ENCODE assay signal across 8 cellular contexts in the genomic region with DNA sequence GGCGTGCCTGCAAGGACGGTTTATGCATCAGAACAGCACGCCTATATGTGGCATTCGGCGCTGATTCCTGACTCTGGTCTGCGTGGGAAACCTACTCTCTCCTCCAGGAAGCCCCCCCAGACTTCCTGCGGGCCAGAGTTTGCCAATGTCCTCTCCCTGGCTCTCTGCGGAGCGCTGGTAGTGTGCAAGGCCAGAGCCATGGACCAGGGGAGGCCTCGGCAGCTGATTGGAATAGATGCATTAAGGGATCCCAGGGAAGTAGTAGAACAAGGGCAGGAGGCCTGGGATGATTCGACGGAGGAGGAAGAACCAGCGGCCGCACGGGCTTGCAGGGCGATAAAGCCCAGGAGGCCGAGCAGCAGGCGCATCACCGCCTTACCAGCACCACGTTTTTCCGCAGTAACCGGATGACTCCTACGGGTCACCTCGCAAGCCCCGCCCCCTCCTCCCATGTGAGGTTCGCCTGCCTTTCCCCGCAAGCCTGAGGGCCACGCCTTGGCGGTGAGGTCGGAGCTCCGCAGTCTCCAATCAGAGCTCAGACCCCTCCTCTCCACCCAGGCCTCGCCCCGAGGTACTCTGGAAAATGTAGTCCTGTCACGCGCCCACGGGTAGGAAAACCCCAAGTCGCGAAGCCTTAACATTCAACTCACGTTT. TPM values are rescaled to one million over a fixed set of nuclear protein-coding genes. Genes with fewer than 3 reads are reported as not detected.
A peak's percentile ranks its signal among the peaks of the same experiment; 100 is the strongest.
DNase-seq lines count a peak whose midpoint lies in the region; ATAC-seq and TF ChIP-seq lines count a peak whose summit lies in the region.
"Had no signal": no experiment of that assay in that cellular context is flagged by ENCODE, and none has a peak within 500 bp of the region (broad histone marks: within the 10 kb centered on the region; RNA-seq: fewer than 3 reads in every experiment).

No MANE protein-coding gene starts in this region.

- H3K4me3 ChIP-seq in HUES6 (ENCODE audit: low read depth, low read length) (peak overlapping the region; percentile 42), mucosa of descending colon (no peak overlapping the region)
- H3K4me3 ChIP-seq: vagina had no signal

- H3K27ac Mint-ChIP-seq in activated CD4-positive, alpha-beta T cell treated with anti-CD3 and anti-CD28 coated beads, Interleukin-2, amount 10 ng/mL, durations not matched to agents 24 days and 14 days = peak overlapping the region; percentile 80

- peaks cover 19% of the 10 kb centered on the region for H3K27me3 Mint-ChIP-seq in activated CD4-positive, alpha-beta T cell treated with anti-CD3 and anti-CD28 coated beads, Interleukin-2, amount 10 ng/mL, durations not matched to agents 24 days and 14 days

- H3K27ac ChIP-seq in HUES6 (ENCODE audit: low read depth, low read length) = no peak overlapping the region
- H3K27ac ChIP-seq: vagina had no signal

- peak overlapping the region; percentile 46 for H3K4me3 Mint-ChIP-seq in activated CD4-positive, alpha-beta T cell treated with anti-CD3 and anti-CD28 coated beads, Interleukin-2, amount 10 ng/mL, durations not matched to agents 24 days and 14 days

- H3K9ac ChIP-seq in HUES6 (ENCODE audit: low read length) = peak overlapping the region; percentile 54

- H3K36me3 Mint-ChIP-seq in activated CD4-positive, alpha-beta T cell treated with anti-CD3 and anti-CD28 coated beads, Interleukin-2, amount 10 ng/mL, durations not matched to agents 24 days and 14 days (ENCODE audit: low read depth) = peaks cover 3% of the 10 kb centered on the region

- H3K4me1 Mint-ChIP-seq in activated CD4-positive, alpha-beta T cell treated with anti-CD3 and anti-CD28 coated beads, Interleukin-2, amount 10 ng/mL, durations not matched to agents 24 days and 14 days = peaks cover 22% of the 10 kb centered on the region

- peaks cover 21% of the 10 kb centered on the region for H3K4me1 ChIP-seq in HUES6 (ENCODE audit: control insufficient read depth, insufficient read depth, low read length)
- peaks cover 16% of the 10 kb centered on the region for H3K4me1 ChIP-seq in mucosa of descending colon (ENCODE audit: low read depth)

- intact Hi-C loops in activated CD4-positive, alpha-beta T cell treated with anti-CD3 and anti-CD28 coated beads, Interleukin-2, amount 10 ng/mL, durations not matched to agents 24 days and 14 days (cut with micrococcal nuclease) = loop anchor here (10.0 kb wide), 1 partner anchor 363 kb away; the partner anchor contains the start of gene NAPSA
- intact Hi-C loops in mucosa of descending colon (cut with DNase I, micrococcal nuclease) = no loop called here

- H3K9me3 Mint-ChIP-seq in activated CD4-positive, alpha-beta T cell treated with anti-CD3 and anti-CD28 coated beads, Interleukin-2, amount 10 ng/mL, durations not matched to agents 24 days and 14 days = no peaks in the 10 kb centered on the region

- DNase-seq in activated CD4-positive, alpha-beta T cell treated with anti-CD3 and anti-CD28 coated beads, Interleukin-2, amount 10 ng/mL, durations not matched to agents 24 days and 14 days = peak; percentile 92
- peak; percentile 81 for DNase-seq in effector CD8-positive, alpha-beta T cell (lab: John Stamatoyannopoulos, UW)
- peak; percentile 40 to 71 (median 51) for DNase-seq in mucosa of descending colon
- DNase-seq in stimulated activated CD8-positive, alpha-beta memory T cell treated with anti-CD3 and anti-CD28 coated beads, Interleukin-7, amount 100 ng/mL, for 4 hours (ENCODE audit: low read depth in 2 of 2) = peak; percentile 80 to 85

- TF ChIP-seq CTCF in mucosa of descending colon (IDR thresholded peaks at IDR 0.05) = no peak

- ATAC-seq in mucosa of descending colon (no peak), HG03378 (IDR thresholded peaks at IDR 0.05; ENCODE audit: unreplicated experiment) (no peak), GM19395 (IDR thresholded peaks at IDR 0.05; ENCODE audit: unreplicated experiment) (no peak)

- H3K9me3 ChIP-seq in HUES6 (ENCODE audit: control insufficient read depth, insufficient read depth, low read depth, low read length) = no peaks in the 10 kb centered on the region
- no peaks in the 10 kb centered on the region for H3K9me3 ChIP-seq in mucosa of descending colon
- H3K9me3 ChIP-seq: vagina had no signal

- no peaks in the 10 kb centered on the region for H3K36me3 ChIP-seq in HUES6 (ENCODE audit: control insufficient read depth, insufficient read depth, low read length)
- no peaks in the 10 kb centered on the region for H3K36me3 ChIP-seq in mucosa of descending colon (ENCODE audit: low read depth)
- H3K36me3 ChIP-seq: vagina had no signal

- H3K27me3 ChIP-seq in HUES6 (ENCODE audit: control insufficient read depth, insufficient read depth, low read length) = peaks cover 13% of the 10 kb centered on the region
- H3K27me3 ChIP-seq: vagina had no signal

RNA-seq across cellular contexts. Expression of gene CLEC11A, which starts 5.0 kb away (rescaled TPM):
- 0.89 and 1.3 TPM in 2 replicates for total RNA-seq in activated CD4-positive, alpha-beta T cell treated with anti-CD3 and anti-CD28 coated beads, Interleukin-2, amount 10 ng/mL, durations not matched to agents 24 days and 14 days
- 1 to 10 TPM; 1.4 to 7.2 (median 4.9) TPM for total RNA-seq in mucosa of descending colon

RNA-seq across cellular contexts. Expression of gene SHANK1, which starts 8.6 kb away (rescaled TPM):
- total RNA-seq in activated CD4-positive, alpha-beta T cell treated with anti-CD3 and anti-CD28 coated beads, Interleukin-2, amount 10 ng/mL, durations not matched to agents 24 days and 14 days = not detected in 2 replicates
- total RNA-seq in mucosa of descending colon = 1 to 10 TPM in 1 of 3 donors, under 1 TPM in 1, not detected in 1; 0.55 to 1.1 TPM

RNA-seq across cellular contexts. Expression of gene GPR32, which starts 42.1 kb away (rescaled TPM):
- total RNA-seq in activated CD4-positive, alpha-beta T cell treated with anti-CD3 and anti-CD28 coated beads, Interleukin-2, amount 10 ng/mL, durations not matched to agents 24 days and 14 days = not detected in 2 replicates
- total RNA-seq in mucosa of descending colon = not detected
- total RNA-seq: vagina had no signal
